ENCODE assay signal across 1 cellular context in the genomic region with DNA sequence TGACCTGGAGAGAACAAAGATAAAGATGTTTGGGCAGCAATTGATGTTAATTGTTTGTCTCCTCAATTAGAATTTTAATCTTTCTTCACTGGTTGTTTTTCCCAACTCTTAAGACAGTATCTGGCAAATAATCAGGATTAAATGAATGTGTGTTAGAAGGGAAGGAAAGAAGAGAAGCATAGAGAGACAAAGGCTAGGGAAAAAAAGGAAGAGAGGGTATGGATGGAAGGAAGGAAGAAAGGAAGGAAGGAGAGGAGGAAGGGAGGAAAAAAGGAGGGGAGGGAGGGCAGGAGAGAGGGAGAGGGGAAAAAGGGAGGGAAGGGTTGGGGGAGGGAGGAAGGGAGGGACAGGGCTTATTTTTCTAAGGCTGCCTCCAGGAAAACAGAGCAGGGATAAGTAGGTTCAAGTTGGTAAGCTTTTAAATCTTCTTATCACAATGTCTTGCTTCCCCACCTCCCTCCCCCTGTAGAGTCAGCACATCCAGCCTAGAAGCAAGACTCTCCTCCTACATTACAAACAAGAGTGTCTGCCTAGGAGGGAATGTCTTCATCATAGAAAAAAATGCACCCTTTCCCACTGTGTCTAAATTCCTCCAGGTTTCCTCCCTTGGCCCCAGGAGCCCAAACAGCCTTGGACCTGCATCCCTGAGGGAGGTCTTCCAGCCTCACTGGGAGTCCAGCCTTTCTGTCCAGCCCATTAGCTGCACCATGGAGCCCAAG.
TF ChIP-seq lines count a peak whose summit lies in the region.

No MANE protein-coding gene starts in this region.

TF ChIP-seq in K562, 482 proteins besides CTCF, POLR2A, EP300 and RAD21 (continued from another document and continues in another):
- TF ChIP-seq, protein P1, sequence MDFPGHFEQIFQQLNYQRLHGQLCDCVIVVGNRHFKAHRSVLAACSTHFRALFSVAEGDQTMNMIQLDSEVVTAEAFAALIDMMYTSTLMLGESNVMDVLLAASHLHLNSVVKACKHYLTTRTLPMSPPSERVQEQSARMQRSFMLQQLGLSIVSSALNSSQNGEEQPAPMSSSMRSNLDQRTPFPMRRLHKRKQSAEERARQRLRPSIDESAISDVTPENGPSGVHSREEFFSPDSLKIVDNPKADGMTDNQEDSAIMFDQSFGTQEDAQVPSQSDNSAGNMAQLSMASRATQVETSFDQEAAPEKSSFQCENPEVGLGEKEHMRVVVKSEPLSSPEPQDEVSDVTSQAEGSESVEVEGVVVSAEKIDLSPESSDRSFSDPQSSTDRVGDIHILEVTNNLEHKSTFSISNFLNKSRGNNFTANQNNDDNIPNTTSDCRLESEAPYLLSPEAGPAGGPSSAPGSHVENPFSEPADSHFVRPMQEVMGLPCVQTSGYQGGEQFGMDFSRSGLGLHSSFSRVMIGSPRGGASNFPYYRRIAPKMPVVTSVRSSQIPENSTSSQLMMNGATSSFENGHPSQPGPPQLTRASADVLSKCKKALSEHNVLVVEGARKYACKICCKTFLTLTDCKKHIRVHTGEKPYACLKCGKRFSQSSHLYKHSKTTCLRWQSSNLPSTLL (IDR thresholded peaks at IDR 0.05): no peak
- TF ChIP-seq, protein P2, sequence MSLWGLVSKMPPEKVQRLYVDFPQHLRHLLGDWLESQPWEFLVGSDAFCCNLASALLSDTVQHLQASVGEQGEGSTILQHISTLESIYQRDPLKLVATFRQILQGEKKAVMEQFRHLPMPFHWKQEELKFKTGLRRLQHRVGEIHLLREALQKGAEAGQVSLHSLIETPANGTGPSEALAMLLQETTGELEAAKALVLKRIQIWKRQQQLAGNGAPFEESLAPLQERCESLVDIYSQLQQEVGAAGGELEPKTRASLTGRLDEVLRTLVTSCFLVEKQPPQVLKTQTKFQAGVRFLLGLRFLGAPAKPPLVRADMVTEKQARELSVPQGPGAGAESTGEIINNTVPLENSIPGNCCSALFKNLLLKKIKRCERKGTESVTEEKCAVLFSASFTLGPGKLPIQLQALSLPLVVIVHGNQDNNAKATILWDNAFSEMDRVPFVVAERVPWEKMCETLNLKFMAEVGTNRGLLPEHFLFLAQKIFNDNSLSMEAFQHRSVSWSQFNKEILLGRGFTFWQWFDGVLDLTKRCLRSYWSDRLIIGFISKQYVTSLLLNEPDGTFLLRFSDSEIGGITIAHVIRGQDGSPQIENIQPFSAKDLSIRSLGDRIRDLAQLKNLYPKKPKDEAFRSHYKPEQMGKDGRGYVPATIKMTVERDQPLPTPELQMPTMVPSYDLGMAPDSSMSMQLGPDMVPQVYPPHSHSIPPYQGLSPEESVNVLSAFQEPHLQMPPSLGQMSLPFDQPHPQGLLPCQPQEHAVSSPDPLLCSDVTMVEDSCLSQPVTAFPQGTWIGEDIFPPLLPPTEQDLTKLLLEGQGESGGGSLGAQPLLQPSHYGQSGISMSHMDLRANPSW (CRISPR knock-in tag; IDR thresholded peaks at IDR 0.05): no peak
- TF ChIP-seq ZNF133 (CRISPR knock-in tag; IDR thresholded peaks at IDR 0.05): no peak
- TF ChIP-seq CBX5 (IDR thresholded peaks at IDR 0.05; ENCODE audit: borderline replicate concordance, low read depth): no peak
- no peak for TF ChIP-seq ZKSCAN8 (CRISPR knock-in tag; IDR thresholded peaks at IDR 0.05)
- no peak for TF ChIP-seq TSC22D4 (tag; IDR thresholded peaks at IDR 0.05)
- TF ChIP-seq, protein P3, sequence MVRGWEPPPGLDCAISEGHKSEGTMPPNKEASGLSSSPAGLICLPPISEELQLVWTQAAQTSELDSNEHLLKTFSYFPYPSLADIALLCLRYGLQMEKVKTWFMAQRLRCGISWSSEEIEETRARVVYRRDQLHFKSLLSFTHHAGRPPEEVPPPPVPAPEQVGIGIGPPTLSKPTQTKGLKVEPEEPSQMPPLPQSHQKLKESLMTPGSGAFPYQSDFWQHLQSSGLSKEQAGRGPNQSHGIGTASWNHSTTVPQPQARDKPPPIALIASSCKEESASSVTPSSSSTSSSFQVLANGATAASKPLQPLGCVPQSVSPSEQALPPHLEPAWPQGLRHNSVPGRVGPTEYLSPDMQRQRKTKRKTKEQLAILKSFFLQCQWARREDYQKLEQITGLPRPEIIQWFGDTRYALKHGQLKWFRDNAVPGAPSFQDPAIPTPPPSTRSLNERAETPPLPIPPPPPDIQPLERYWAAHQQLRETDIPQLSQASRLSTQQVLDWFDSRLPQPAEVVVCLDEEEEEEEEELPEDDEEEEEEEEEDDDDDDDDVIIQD (CRISPR knock-in tag; IDR thresholded peaks at IDR 0.05): no peak
- TF ChIP-seq ZNF695 (CRISPR knock-in tag; IDR thresholded peaks at IDR 0.05): no peak
- no peak for TF ChIP-seq TCF3 (CRISPR knock-in tag; IDR thresholded peaks at IDR 0.05)
- no peak for TF ChIP-seq ZNF77 (CRISPR knock-in tag; IDR thresholded peaks at IDR 0.05)
- TF ChIP-seq RCOR1 (IDR thresholded peaks at IDR 0.05; ENCODE audit: borderline replicate concordance in 1 of 2, low read depth in 2 of 2, low read length in 2 of 2): no peak
- no peak for TF ChIP-seq CEBPG (CRISPR knock-in tag; IDR thresholded peaks at IDR 0.05)
- 0 out of 4 replicates have a peak, but pooled peaks of 1 of the 2 experiments have one; percentile 8 for TF ChIP-seq CEBPG (tag; conservative IDR thresholded peaks at IDR 0.05 in 1 of 2, IDR thresholded peaks at IDR 0.05 in 1 of 2)
- TF ChIP-seq, protein P4, sequence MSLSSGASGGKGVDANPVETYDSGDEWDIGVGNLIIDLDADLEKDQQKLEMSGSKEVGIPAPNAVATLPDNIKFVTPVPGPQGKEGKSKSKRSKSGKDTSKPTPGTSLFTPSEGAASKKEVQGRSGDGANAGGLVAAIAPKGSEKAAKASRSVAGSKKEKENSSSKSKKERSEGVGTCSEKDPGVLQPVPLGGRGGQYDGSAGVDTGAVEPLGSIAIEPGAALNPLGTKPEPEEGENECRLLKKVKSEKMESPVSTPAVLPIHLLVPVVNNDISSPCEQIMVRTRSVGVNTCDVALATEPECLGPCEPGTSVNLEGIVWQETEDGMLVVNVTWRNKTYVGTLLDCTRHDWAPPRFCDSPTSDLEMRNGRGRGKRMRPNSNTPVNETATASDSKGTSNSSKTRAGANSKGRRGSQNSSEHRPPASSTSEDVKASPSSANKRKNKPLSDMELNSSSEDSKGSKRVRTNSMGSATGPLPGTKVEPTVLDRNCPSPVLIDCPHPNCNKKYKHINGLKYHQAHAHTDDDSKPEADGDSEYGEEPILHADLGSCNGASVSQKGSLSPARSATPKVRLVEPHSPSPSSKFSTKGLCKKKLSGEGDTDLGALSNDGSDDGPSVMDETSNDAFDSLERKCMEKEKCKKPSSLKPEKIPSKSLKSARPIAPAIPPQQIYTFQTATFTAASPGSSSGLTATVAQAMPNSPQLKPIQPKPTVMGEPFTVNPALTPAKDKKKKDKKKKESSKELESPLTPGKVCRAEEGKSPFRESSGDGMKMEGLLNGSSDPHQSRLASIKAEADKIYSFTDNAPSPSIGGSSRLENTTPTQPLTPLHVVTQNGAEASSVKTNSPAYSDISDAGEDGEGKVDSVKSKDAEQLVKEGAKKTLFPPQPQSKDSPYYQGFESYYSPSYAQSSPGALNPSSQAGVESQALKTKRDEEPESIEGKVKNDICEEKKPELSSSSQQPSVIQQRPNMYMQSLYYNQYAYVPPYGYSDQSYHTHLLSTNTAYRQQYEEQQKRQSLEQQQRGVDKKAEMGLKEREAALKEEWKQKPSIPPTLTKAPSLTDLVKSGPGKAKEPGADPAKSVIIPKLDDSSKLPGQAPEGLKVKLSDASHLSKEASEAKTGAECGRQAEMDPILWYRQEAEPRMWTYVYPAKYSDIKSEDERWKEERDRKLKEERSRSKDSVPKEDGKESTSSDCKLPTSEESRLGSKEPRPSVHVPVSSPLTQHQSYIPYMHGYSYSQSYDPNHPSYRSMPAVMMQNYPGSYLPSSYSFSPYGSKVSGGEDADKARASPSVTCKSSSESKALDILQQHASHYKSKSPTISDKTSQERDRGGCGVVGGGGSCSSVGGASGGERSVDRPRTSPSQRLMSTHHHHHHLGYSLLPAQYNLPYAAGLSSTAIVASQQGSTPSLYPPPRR (CRISPR knock-in tag; IDR thresholded peaks at IDR 0.05; ENCODE audit: borderline replicate concordance): no peak
- TF ChIP-seq FOXJ2 (tag; IDR thresholded peaks at IDR 0.05): peak; percentile 74
- TF ChIP-seq PPARD (CRISPR knock-in tag; IDR thresholded peaks at IDR 0.05): no peak
- TF ChIP-seq TOE1 (IDR thresholded peaks at IDR 0.05; ENCODE audit: borderline replicate concordance): no peak
- TF ChIP-seq TOE1 (CRISPR knock-in tag; IDR thresholded peaks at IDR 0.05; ENCODE audit: borderline replicate concordance, low read depth): no peak
- TF ChIP-seq, protein P5, sequence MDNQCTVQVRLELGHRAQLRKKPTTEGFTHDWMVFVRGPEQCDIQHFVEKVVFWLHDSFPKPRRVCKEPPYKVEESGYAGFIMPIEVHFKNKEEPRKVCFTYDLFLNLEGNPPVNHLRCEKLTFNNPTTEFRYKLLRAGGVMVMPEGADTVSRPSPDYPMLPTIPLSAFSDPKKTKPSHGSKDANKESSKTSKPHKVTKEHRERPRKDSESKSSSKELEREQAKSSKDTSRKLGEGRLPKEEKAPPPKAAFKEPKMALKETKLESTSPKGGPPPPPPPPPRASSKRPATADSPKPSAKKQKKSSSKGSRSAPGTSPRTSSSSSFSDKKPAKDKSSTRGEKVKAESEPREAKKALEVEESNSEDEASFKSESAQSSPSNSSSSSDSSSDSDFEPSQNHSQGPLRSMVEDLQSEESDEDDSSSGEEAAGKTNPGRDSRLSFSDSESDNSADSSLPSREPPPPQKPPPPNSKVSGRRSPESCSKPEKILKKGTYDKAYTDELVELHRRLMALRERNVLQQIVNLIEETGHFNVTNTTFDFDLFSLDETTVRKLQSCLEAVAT (IDR thresholded peaks at IDR 0.05): peak in 1 of 2 experiments; percentile 52; a peak in 1 of 4 replicates
- TF ChIP-seq EZH2 (IDR thresholded peaks at IDR 0.05; ENCODE audit: borderline replicate concordance, low read depth, low read length): no peak
- no peak for TF ChIP-seq XRCC3 (IDR thresholded peaks at IDR 0.05)
- TF ChIP-seq ZNF589 (CRISPR knock-in tag; IDR thresholded peaks at IDR 0.05; ENCODE audit: low read depth): no peak
- no peak for TF ChIP-seq ZEB2 (IDR thresholded peaks at IDR 0.05)
- no peak for TF ChIP-seq NFIX (CRISPR knock-in tag; IDR thresholded peaks at IDR 0.05; ENCODE audit: low read depth)
- TF ChIP-seq ZNF696 (CRISPR knock-in tag; conservative IDR thresholded peaks at IDR 0.05): 0 out of 2 replicates have a peak, but pooled peaks have one; percentile 65
- TF ChIP-seq DDX20 (tag; IDR thresholded peaks at IDR 0.05; ENCODE audit: low read depth): no peak
- TF ChIP-seq, protein P6, sequence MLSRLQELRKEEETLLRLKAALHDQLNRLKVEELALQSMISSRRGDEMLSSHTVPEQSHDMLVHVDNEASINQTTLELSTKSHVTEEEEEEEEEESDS (CRISPR knock-in tag; IDR thresholded peaks at IDR 0.05): no peak
- TF ChIP-seq, protein P7, sequence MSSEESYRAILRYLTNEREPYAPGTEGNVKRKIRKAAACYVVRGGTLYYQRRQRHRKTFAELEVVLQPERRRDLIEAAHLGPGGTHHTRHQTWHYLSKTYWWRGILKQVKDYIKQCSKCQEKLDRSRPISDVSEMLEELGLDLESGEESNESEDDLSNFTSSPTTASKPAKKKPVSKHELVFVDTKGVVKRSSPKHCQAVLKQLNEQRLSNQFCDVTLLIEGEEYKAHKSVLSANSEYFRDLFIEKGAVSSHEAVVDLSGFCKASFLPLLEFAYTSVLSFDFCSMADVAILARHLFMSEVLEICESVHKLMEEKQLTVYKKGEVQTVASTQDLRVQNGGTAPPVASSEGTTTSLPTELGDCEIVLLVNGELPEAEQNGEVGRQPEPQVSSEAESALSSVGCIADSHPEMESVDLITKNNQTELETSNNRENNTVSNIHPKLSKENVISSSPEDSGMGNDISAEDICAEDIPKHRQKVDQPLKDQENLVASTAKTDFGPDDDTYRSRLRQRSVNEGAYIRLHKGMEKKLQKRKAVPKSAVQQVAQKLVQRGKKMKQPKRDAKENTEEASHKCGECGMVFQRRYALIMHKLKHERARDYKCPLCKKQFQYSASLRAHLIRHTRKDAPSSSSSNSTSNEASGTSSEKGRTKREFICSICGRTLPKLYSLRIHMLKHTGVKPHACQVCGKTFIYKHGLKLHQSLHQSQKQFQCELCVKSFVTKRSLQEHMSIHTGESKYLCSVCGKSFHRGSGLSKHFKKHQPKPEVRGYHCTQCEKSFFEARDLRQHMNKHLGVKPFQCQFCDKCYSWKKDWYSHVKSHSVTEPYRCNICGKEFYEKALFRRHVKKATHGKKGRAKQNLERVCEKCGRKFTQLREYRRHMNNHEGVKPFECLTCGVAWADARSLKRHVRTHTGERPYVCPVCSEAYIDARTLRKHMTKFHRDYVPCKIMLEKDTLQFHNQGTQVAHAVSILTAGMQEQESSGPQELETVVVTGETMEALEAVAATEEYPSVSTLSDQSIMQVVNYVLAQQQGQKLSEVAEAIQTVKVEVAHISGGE (CRISPR knock-in tag; IDR thresholded peaks at IDR 0.05): no peak
- TF ChIP-seq ETV5 (CRISPR knock-in tag; IDR thresholded peaks at IDR 0.05; ENCODE audit: low read depth): no peak
- TF ChIP-seq ZNF212 (CRISPR knock-in tag; IDR thresholded peaks at IDR 0.05): no peak
- TF ChIP-seq NRF1 (conservative IDR thresholded peaks at IDR 0.05 in 1 of 2, IDR thresholded peaks at IDR 0.05 in 1 of 2): no peak
- TF ChIP-seq HSF4 (CRISPR knock-in tag; IDR thresholded peaks at IDR 0.05; ENCODE audit: borderline replicate concordance): no peak
- TF ChIP-seq, protein P8, sequence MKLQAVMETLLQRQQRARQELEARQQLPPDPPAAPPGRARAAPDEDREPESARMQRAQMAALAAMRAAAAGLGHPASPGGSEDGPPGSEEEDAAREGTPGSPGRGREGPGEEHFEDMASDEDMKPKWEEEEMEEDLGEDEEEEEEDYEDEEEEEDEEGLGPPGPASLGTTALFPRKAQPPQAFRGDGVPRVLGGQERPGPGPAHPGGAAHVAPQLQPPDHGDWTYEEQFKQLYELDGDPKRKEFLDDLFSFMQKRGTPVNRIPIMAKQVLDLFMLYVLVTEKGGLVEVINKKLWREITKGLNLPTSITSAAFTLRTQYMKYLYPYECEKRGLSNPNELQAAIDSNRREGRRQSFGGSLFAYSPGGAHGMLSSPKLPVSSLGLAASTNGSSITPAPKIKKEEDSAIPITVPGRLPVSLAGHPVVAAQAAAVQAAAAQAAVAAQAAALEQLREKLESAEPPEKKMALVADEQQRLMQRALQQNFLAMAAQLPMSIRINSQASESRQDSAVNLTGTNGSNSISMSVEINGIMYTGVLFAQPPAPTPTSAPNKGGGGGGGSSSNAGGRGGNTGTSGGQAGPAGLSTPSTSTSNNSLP (IDR thresholded peaks at IDR 0.05; ENCODE audit: borderline replicate concordance, low read depth, low read length): no peak
- TF ChIP-seq CAMTA2 (CRISPR knock-in tag; conservative IDR thresholded peaks at IDR 0.05): no peak
- TF ChIP-seq, protein P9, sequence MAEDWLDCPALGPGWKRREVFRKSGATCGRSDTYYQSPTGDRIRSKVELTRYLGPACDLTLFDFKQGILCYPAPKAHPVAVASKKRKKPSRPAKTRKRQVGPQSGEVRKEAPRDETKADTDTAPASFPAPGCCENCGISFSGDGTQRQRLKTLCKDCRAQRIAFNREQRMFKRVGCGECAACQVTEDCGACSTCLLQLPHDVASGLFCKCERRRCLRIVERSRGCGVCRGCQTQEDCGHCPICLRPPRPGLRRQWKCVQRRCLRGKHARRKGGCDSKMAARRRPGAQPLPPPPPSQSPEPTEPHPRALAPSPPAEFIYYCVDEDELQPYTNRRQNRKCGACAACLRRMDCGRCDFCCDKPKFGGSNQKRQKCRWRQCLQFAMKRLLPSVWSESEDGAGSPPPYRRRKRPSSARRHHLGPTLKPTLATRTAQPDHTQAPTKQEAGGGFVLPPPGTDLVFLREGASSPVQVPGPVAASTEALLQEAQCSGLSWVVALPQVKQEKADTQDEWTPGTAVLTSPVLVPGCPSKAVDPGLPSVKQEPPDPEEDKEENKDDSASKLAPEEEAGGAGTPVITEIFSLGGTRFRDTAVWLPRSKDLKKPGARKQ (CRISPR knock-in tag; IDR thresholded peaks at IDR 0.05): no peak
- TF ChIP-seq ZNF217 (CRISPR knock-in tag; IDR thresholded peaks at IDR 0.05): no peak
